In genomic region chr15:74460903-74461846, GRCh38 we compare ENCODE assay signal across 8 cellular contexts. TPM values are rescaled to one million over a fixed set of nuclear protein-coding genes. Genes with fewer than 3 reads are reported as not detected.
DNase-seq lines count a peak whose midpoint lies in the region; ATAC-seq lines count a peak whose summit lies in the region.

Gene UBL7 (minus strand): TSS chr15:74461160. CDS start chr15:74458867, 2,293 bp downstream.

- peak within 1 kb of the TSS; percentile 90 for H3K4me3 Mint-ChIP-seq in activated CD4-positive, alpha-beta T cell treated with anti-CD3 and anti-CD28 coated beads, Interleukin-2, amount 10 ng/mL, durations not matched to agents 7 days and 5 days

- peak; percentile 49 to 98 (median 94) for DNase-seq in C1 segment of cervical spinal cord (lab: John Stamatoyannopoulos, UW)
- peak; percentile 96 for DNase-seq in NCI-H69 (lab: John Stamatoyannopoulos, UW)
- peak; percentile 99 for DNase-seq in activated CD4-positive, alpha-beta T cell treated with anti-CD3 and anti-CD28 coated beads, Interleukin-2, amount 10 ng/mL, durations not matched to agents 7 days and 5 days
- peak; percentile 94 for DNase-seq in cortex of kidney (lab: John Stamatoyannopoulos, UW)
- DNase-seq in left kidney (ENCODE audit: low read depth, low spot score) = peak; percentile 99
- peak; percentile 98 to 99 for DNase-seq in stimulated activated CD4-positive, alpha-beta T cell treated with anti-CD3 and anti-CD28 coated beads, Interleukin-2, amount 100 ng/mL, for 24 hours

- H3K36me3 Mint-ChIP-seq in activated CD4-positive, alpha-beta T cell treated with anti-CD3 and anti-CD28 coated beads, Interleukin-2, amount 10 ng/mL, durations not matched to agents 7 days and 5 days (ENCODE audit: low read depth) = peaks cover 34% of the 10 kb centered on the region

- ATAC-seq in GM19324 (IDR thresholded peaks at IDR 0.05; ENCODE audit: low FRiP score, unreplicated experiment) (peak; percentile 91), HG03469 (IDR thresholded peaks at IDR 0.05; ENCODE audit: unreplicated experiment) (peak; percentile 47)

- H3K27me3 Mint-ChIP-seq in activated CD4-positive, alpha-beta T cell treated with anti-CD3 and anti-CD28 coated beads, Interleukin-2, amount 10 ng/mL, durations not matched to agents 7 days and 5 days = no peaks in the 10 kb centered on the region

- POLR2A ChIA-PET in activated CD4-positive, alpha-beta T cell treated with anti-CD3 and anti-CD28 coated beads, Interleukin-2, amount 10 ng/mL, durations not matched to agents 7 days and 5 days (lab: Charles Lee) = interaction anchor here (0.7 kb wide), 3 partner anchors 11 to 141 kb away, joined by 3 read pairs; no protein-coding TSS in a partner anchor

- peak within 1 kb of the TSS; percentile 92 for H3K27ac Mint-ChIP-seq in activated CD4-positive, alpha-beta T cell treated with anti-CD3 and anti-CD28 coated beads, Interleukin-2, amount 10 ng/mL, durations not matched to agents 7 days and 5 days

- H3K9me3 Mint-ChIP-seq in activated CD4-positive, alpha-beta T cell treated with anti-CD3 and anti-CD28 coated beads, Interleukin-2, amount 10 ng/mL, durations not matched to agents 7 days and 5 days = peaks cover 4% of the 10 kb centered on the region

- CTCF ChIA-PET in activated CD4-positive, alpha-beta T cell treated with anti-CD3 and anti-CD28 coated beads, Interleukin-2, amount 10 ng/mL, durations not matched to agents 7 days and 5 days (lab: Charles Lee) = interaction anchor here (0.8 to 2.1 kb wide), 15 partner anchors 10 to 171 kb away, joined by 3 to 7 read pairs (median 5); no protein-coding TSS in a partner anchor

- H3K4me1 Mint-ChIP-seq in activated CD4-positive, alpha-beta T cell treated with anti-CD3 and anti-CD28 coated beads, Interleukin-2, amount 10 ng/mL, durations not matched to agents 7 days and 5 days = peaks cover 50% of the 10 kb centered on the region

RNA-seq across cellular contexts. Expression of gene UBL7, which starts in this region (rescaled TPM):
- 10 to 100 TPM; 52.2 to 53.7 TPM for total RNA-seq in activated CD4-positive, alpha-beta T cell treated with anti-CD3 and anti-CD28 coated beads, Interleukin-2, amount 10 ng/mL, durations not matched to agents 7 days and 5 days

Comparison
In these comparisons a context has a peak if more than half of its experiments do, and no peak if none do; other contexts are left out.
1. Peak in every context shown above with its lines: DNase-seq and ATAC-seq.